22 cellular contexts compared by ENCODE assay signal in the genomic region with DNA sequence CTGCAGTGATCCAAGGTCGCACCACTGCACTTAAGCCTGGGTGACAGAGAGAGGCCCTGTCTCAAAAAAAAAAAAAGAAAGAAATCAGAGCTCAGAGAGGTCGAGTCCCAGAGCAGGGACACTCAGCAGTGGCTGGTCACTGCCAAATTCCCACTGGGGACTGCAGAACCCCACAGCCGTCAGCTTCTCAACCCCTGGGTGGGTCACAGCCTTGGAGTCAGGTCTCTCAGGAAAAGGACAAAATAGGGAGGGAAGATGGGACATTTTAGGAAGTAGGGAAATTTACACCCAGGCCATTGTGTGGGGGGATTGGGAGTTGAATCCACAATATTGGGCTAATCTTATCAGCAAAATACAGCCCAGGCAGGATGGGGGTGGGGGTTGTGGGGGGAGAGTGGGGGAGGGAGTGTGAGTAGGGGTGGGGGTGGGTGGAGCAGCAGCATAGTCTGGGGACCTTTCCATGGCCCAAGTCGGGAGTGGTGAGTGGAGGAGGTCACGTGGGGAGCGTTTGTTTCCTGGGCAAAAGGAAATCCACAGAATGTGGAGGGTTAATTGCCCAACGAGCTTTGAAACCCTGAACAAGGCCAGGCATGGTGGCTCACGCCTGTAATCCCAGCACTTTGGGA. TPM values are rescaled to one million over a fixed set of nuclear protein-coding genes. Genes with fewer than 3 reads are reported as not detected.
DNase-seq lines count a peak whose midpoint lies in the region; ATAC-seq and TF ChIP-seq lines count a peak whose summit lies in the region.
"Had no signal": no experiment of that assay in that cellular context is flagged by ENCODE, and none has a peak within 500 bp of the region (broad histone marks: within the 10 kb centered on the region; RNA-seq: fewer than 3 reads in every experiment).

No MANE protein-coding gene starts in this region.

- H3K4me1 ChIP-seq in BLaER1 treated with 17β-estradiol and CSF1 and Interleukin-3, amounts not matched to agents 10 nM and 100 nM: peaks cover 26 to 53% (median 40%) of the 10 kb centered on the region in 10 experiments
- H3K4me1 ChIP-seq in HEK293 (ENCODE audit: control insufficient read depth, insufficient read depth, low read length) (no peaks in the 10 kb centered on the region), upper lobe of left lung (peaks cover 17 to 30% (median 19%) of the 10 kb centered on the region in 4 donors)

- TF ChIP-seq POLR2A in upper lobe of left lung (IDR thresholded peaks at IDR 0.05): no peak

- no peak overlapping the region for H3K9ac ChIP-seq in BLaER1 treated with 17β-estradiol and CSF1 and Interleukin-3, amounts not matched to agents 10 nM and 100 nM

- peaks cover 28 to 63% (median 55%) of the 10 kb centered on the region in 11 experiments; a peak in 21 of 22 replicates for H3K36me3 ChIP-seq in BLaER1 treated with 17β-estradiol and CSF1 and Interleukin-3, amounts not matched to agents 10 nM and 100 nM
- no peaks in the 10 kb centered on the region for H3K36me3 ChIP-seq in HEK293 (ENCODE audit: control insufficient read depth in 2 of 2, insufficient read depth in 1 of 2, low read length in 2 of 2)
- peaks cover 0 to 9% (median 1%) of the 10 kb centered on the region in 4 donors for H3K36me3 ChIP-seq in upper lobe of left lung

- ATAC-seq in GM18909 (IDR thresholded peaks at IDR 0.05; ENCODE audit: poor library complexity, unreplicated experiment): no peak
- ATAC-seq in upper lobe of left lung (ENCODE audit: low FRiP score in 2 of 2): no peak
- ATAC-seq in GM18517 (IDR thresholded peaks at IDR 0.05; ENCODE audit: unreplicated experiment): no peak

- H3K27me3 Mint-ChIP-seq in endothelial cell (ENCODE audit: unreplicated experiment): peaks cover 11% of the 10 kb centered on the region
- H3K27me3 Mint-ChIP-seq: CD4-positive, alpha-beta T cell; IgD-negative memory B cell had no signal

- no peaks in the 10 kb centered on the region for H3K9me3 ChIP-seq in BLaER1 treated with 17β-estradiol and CSF1 and Interleukin-3, amounts not matched to agents 10 nM and 100 nM (replicated peaks in 1 of 11)
- H3K9me3 ChIP-seq in HEK293 (ENCODE audit: control insufficient read depth, insufficient read depth, low read depth, low read length): no peaks in the 10 kb centered on the region
- no peaks in the 10 kb centered on the region for H3K9me3 ChIP-seq in upper lobe of left lung

- peak; percentile 23 for DNase-seq in UCSD-AML1 (lab: John Stamatoyannopoulos, UW; ENCODE audit: unreplicated experiment)
- DNase-seq in endothelial cell (ENCODE audit: low spot score): no peak
- DNase-seq in upper lobe of left lung: no peak
- DNase-seq: CD4-positive, alpha-beta T cell; COR-L47; DMS79; GOT3; HCEC 1CT; Karpas-422; NCI-H1417; NCI-H1694 treated with DMSO at 0.1 percent for 48 hours; NCI-H2081 treated with DMSO at 0.1 percent for 48 hours; NCI-H446; NCI-H526 had no signal

- H4K20me1 ChIP-seq in BLaER1 treated with 17β-estradiol and CSF1 and Interleukin-3, amounts not matched to agents 10 nM and 100 nM: peaks cover 0 to 28% (median 4%) of the 10 kb centered on the region in 11 experiments; a peak in 8 of 22 replicates

- TF ChIP-seq CTCF in HEK293 (tag by site-specific recombination; IDR thresholded peaks at IDR 0.05) (no peak), endothelial cell (IDR thresholded peaks at IDR 0.05; ENCODE audit: unreplicated experiment) (no peak), upper lobe of left lung (IDR thresholded peaks at IDR 0.05) (no peak)

- H3K4me3 Mint-ChIP-seq in endothelial cell (ENCODE audit: unreplicated experiment): no peak overlapping the region
- H3K4me3 Mint-ChIP-seq: CD4-positive, alpha-beta T cell; IgD-negative memory B cell had no signal

- 49 to 51% methylated on average over 8 of the region's 8 CpGs for WGBS in upper lobe of left lung, 2 donors

- peak overlapping the region in 2 of 11 experiments; percentile 28 to 32; a peak in 2 of 22 replicates for H3K27ac ChIP-seq in BLaER1 treated with 17β-estradiol and CSF1 and Interleukin-3, amounts not matched to agents 10 nM and 100 nM
- no peak overlapping the region for H3K27ac ChIP-seq in HEK293 (ENCODE audit: extremely low read depth, low read depth, low read length)
- H3K27ac ChIP-seq in upper lobe of left lung: peak overlapping the region in 2 of 4 donors; percentile 40 to 42

- POLR2A ChIA-PET in HEK293 (lab: Yijun Ruan, JAX): interaction anchor here (0.7 kb wide), 1 partner anchor 368 kb away, joined by 3 read pairs; no protein-coding TSS in a partner anchor

- no peak for TF ChIP-seq EP300 in upper lobe of left lung (IDR thresholded peaks at IDR 0.05)

- no peak overlapping the region for H3K4me3 ChIP-seq in BLaER1 treated with 17β-estradiol and CSF1 and Interleukin-3, amounts not matched to agents 10 nM and 100 nM
- H3K4me3 ChIP-seq in HEK293 (ENCODE audit: low read depth, low read length) (no peak overlapping the region), upper lobe of left lung (no peak overlapping the region)

- H3K4me1 Mint-ChIP-seq in endothelial cell (ENCODE audit: unreplicated experiment): peaks cover 23% of the 10 kb centered on the region

- CTCF ChIA-PET in HEK293 (lab: Yijun Ruan, JAX): interaction anchor here (0.6 to 2.4 kb wide), 8 partner anchors 8 to 436 kb away, joined by 3 to 8 read pairs (median 4); no protein-coding TSS in a partner anchor

- peaks cover 4% of the 10 kb centered on the region for H3K36me3 Mint-ChIP-seq in endothelial cell (ENCODE audit: low read depth, unreplicated experiment)
- H3K36me3 Mint-ChIP-seq: IgD-negative memory B cell had no signal

- H3K27me3 ChIP-seq in BLaER1 treated with 17β-estradiol and CSF1 and Interleukin-3, amounts not matched to agents 10 nM and 100 nM: no peaks in the 10 kb centered on the region
- peaks cover 0 to 1% (median 0%) of the 10 kb centered on the region in 4 donors for H3K27me3 ChIP-seq in upper lobe of left lung

- H3K4me2 ChIP-seq in BLaER1 treated with 17β-estradiol and CSF1 and Interleukin-3, amounts not matched to agents 10 nM and 100 nM: peak overlapping the region in 7 of 11 experiments; percentile 7 to 57 (median 33); a peak in 7 of 22 replicates

- no peaks in the 10 kb centered on the region for H3K9me3 Mint-ChIP-seq in endothelial cell (ENCODE audit: unreplicated experiment)
- H3K9me3 Mint-ChIP-seq: CD4-positive, alpha-beta T cell; IgD-negative memory B cell had no signal

- H3K27ac Mint-ChIP-seq in endothelial cell (ENCODE audit: unreplicated experiment): peak overlapping the region; percentile 70
- H3K27ac Mint-ChIP-seq: CD4-positive, alpha-beta T cell had no signal

TF ChIP-seq in HEK293, 187 proteins besides CTCF, POLR2A, EP300 and RAD21:
- TF ChIP-seq ZNF423 (tag by site-specific recombination; IDR thresholded peaks at IDR 0.05) (no peak), EGR2 (tag by site-specific recombination; IDR thresholded peaks at IDR 0.05; ENCODE audit: low read depth) (peak; percentile 16; the same call in 1 of the 2 replicates)

RNA-seq across cellular contexts. Expression of a gene that starts 5.0 kb away (rescaled TPM):
- total RNA-seq in endothelial cell (ENCODE audit: unreplicated experiment) (2.7 TPM), upper lobe of left lung (1 to 10 TPM in 2 of 6 donors, under 1 TPM in 1, not detected in 3; 0.83 to 2.2 (median 2.1) TPM)
- total RNA-seq: CD4-positive, alpha-beta T cell; SK-MEL-5 had no signal

RNA-seq across cellular contexts. Expression of a gene that starts 6.4 kb away (rescaled TPM):
- total RNA-seq in endothelial cell (ENCODE audit: unreplicated experiment) (97.8 TPM), upper lobe of left lung (100 to 1,000 TPM in 1 of 6 donors, 10 to 100 TPM in 5; 30.4 to 197 (median 74.1) TPM)

RNA-seq across cellular contexts. Expression of a gene that starts 20.8 kb away (rescaled TPM):
- total RNA-seq in endothelial cell (ENCODE audit: unreplicated experiment): 107 TPM
- 10 to 100 TPM; 25.1 to 55.2 (median 49.1) TPM for total RNA-seq in upper lobe of left lung

RNA-seq across cellular contexts. Expression of a gene that starts 21.9 kb away (rescaled TPM):
- total RNA-seq in endothelial cell (ENCODE audit: unreplicated experiment) (1,569 TPM), upper lobe of left lung (100 to 1,000 TPM in 1 of 6 donors, 10 to 100 TPM in 1, 1 to 10 TPM in 4; 1.0 to 103 (median 6.9) TPM)
- total RNA-seq: CD4-positive, alpha-beta T cell; MCF 10A; SK-MEL-5 had no signal

RNA-seq across cellular contexts. Expression of a gene that starts 49.5 kb away (rescaled TPM):
- total RNA-seq in endothelial cell (ENCODE audit: unreplicated experiment) (1.4 TPM), upper lobe of left lung (under 1 TPM in 1 of 6 donors, not detected in 5; 0.14 TPM)
- total RNA-seq: CD4-positive, alpha-beta T cell; MCF 10A; OCI-LY7 had no signal
